23 cellular contexts compared by ENCODE assay signal in genomic region chr17:66373079-66373478, GRCh38.
DNase-seq lines count a peak whose midpoint lies in the region; ATAC-seq and TF ChIP-seq lines count a peak whose summit lies in the region.
"Had no signal": no experiment of that assay in that cellular context is flagged by ENCODE, and none has a peak within 500 bp of the region (broad histone marks: within the 10 kb centered on the region; RNA-seq: fewer than 3 reads in every experiment).

No MANE protein-coding gene starts in this region.

- no peak for DNase-seq in activated T-cell treated with anti-CD3 and anti-CD28 coated beads, Interleukin-2, amount 50 U/mL, for 24 hours
- no peak for DNase-seq in activated T-cell treated with anti-CD3 and anti-CD28 coated beads, Interleukin-2, amount 50 U/mL, for 4 hours
- DNase-seq in activated CD8-positive, alpha-beta T cell treated with anti-CD3 and anti-CD28 coated beads, Interleukin-2, amount 10 ng/mL, durations not matched to agents 7 days and 5 days = no peak
- DNase-seq in naive thymus-derived CD8-positive, alpha-beta T cell = no peak
- DNase-seq: activated B cell treated with CpG ODN at 0.5 μM for 24 hours; activated CD4-positive, alpha-beta T cell treated with anti-CD3 and anti-CD28 coated beads, Interleukin-2, amount 50 U/mL, for 48 hours; activated gamma-delta T cell treated with Interleukin-2 at 50 U/mL for 16 hours; BE2C; Kasumi-1; kidney; left ventricle myocardium superior; NCI-H446; NCI-H774; right cardiac atrium; SIG-M5; stomach had no signal

- no peak for ATAC-seq in activated T-cell treated with anti-CD3 and anti-CD28 coated beads, Interleukin-2, amount 50 U/mL, for 4 hours
- ATAC-seq in activated CD8-positive, alpha-beta T cell treated with anti-CD3 and anti-CD28 coated beads, Interleukin-2, amount 10 ng/mL, durations not matched to agents 7 days and 5 days = no peak
- ATAC-seq in naive thymus-derived CD8-positive, alpha-beta T cell = no peak
- ATAC-seq in GM21367 (IDR thresholded peaks at IDR 0.05; ENCODE audit: unreplicated experiment) = no peak
- ATAC-seq in HG03280 (IDR thresholded peaks at IDR 0.05; ENCODE audit: unreplicated experiment) = no peak

- H3K27me3 Mint-ChIP-seq in activated T-cell treated with anti-CD3 and anti-CD28 coated beads, Interleukin-2, amount 50 U/mL, for 24 hours = no peaks in the 10 kb centered on the region
- H3K27me3 Mint-ChIP-seq in activated T-cell treated with anti-CD3 and anti-CD28 coated beads, Interleukin-2, amount 50 U/mL, for 4 hours (ENCODE audit: low read depth) = no peaks in the 10 kb centered on the region
- no peaks in the 10 kb centered on the region for H3K27me3 Mint-ChIP-seq in activated CD8-positive, alpha-beta T cell treated with anti-CD3 and anti-CD28 coated beads, Interleukin-2, amount 10 ng/mL, durations not matched to agents 7 days and 5 days (ENCODE audit: low read depth)
- no peaks in the 10 kb centered on the region for H3K27me3 Mint-ChIP-seq in naive thymus-derived CD8-positive, alpha-beta T cell
- H3K27me3 Mint-ChIP-seq: activated B cell treated with CpG ODN at 0.5 μM for 24 hours had no signal

- POLR2A ChIA-PET in HEK293 (lab: Yijun Ruan, JAX) = no interaction called here
- POLR2A ChIA-PET in activated CD8-positive, alpha-beta T cell treated with anti-CD3 and anti-CD28 coated beads, Interleukin-2, amount 10 ng/mL, durations not matched to agents 7 days and 5 days (lab: Charles Lee) = no interaction called here
- POLR2A ChIA-PET in naive thymus-derived CD8-positive, alpha-beta T cell (lab: Charles Lee) = no interaction called here

- no peaks in the 10 kb centered on the region for H3K36me3 ChIP-seq in HEK293 (ENCODE audit: control insufficient read depth in 2 of 2, insufficient read depth in 1 of 2, low read length in 2 of 2)
- H3K36me3 ChIP-seq: BE2C, breast epithelium, HAP-1, neutrophil, stomach had no signal

- peaks cover 60% of the 10 kb centered on the region for H3K36me3 Mint-ChIP-seq in activated T-cell treated with anti-CD3 and anti-CD28 coated beads, Interleukin-2, amount 50 U/mL, for 24 hours (ENCODE audit: low read depth)
- peaks cover 13% of the 10 kb centered on the region for H3K36me3 Mint-ChIP-seq in activated T-cell treated with anti-CD3 and anti-CD28 coated beads, Interleukin-2, amount 50 U/mL, for 4 hours (ENCODE audit: insufficient read depth)
- H3K36me3 Mint-ChIP-seq in activated CD8-positive, alpha-beta T cell treated with anti-CD3 and anti-CD28 coated beads, Interleukin-2, amount 10 ng/mL, durations not matched to agents 7 days and 5 days (ENCODE audit: low read depth) = peaks cover 27% of the 10 kb centered on the region
- H3K36me3 Mint-ChIP-seq in naive thymus-derived CD8-positive, alpha-beta T cell = peaks cover 0 to 12% (median 2%) of the 10 kb centered on the region in 3 donors

- H3K4me1 Mint-ChIP-seq in activated T-cell treated with anti-CD3 and anti-CD28 coated beads, Interleukin-2, amount 50 U/mL, for 24 hours (ENCODE audit: low read depth) = peaks cover 80% of the 10 kb centered on the region
- H3K4me1 Mint-ChIP-seq in activated T-cell treated with anti-CD3 and anti-CD28 coated beads, Interleukin-2, amount 50 U/mL, for 4 hours (ENCODE audit: low read depth) = peaks cover 60% of the 10 kb centered on the region
- H3K4me1 Mint-ChIP-seq in activated CD8-positive, alpha-beta T cell treated with anti-CD3 and anti-CD28 coated beads, Interleukin-2, amount 10 ng/mL, durations not matched to agents 7 days and 5 days (ENCODE audit: low read depth) = peaks cover 46% of the 10 kb centered on the region
- H3K4me1 Mint-ChIP-seq in naive thymus-derived CD8-positive, alpha-beta T cell = peaks cover 24 to 74% (median 60%) of the 10 kb centered on the region in 4 donors
- H3K4me1 Mint-ChIP-seq: activated B cell treated with CpG ODN at 0.5 μM for 24 hours had no signal

- no peaks in the 10 kb centered on the region for H3K9me3 Mint-ChIP-seq in activated T-cell treated with anti-CD3 and anti-CD28 coated beads, Interleukin-2, amount 50 U/mL, for 24 hours
- H3K9me3 Mint-ChIP-seq in activated T-cell treated with anti-CD3 and anti-CD28 coated beads, Interleukin-2, amount 50 U/mL, for 4 hours = no peaks in the 10 kb centered on the region
- no peaks in the 10 kb centered on the region for H3K9me3 Mint-ChIP-seq in activated CD8-positive, alpha-beta T cell treated with anti-CD3 and anti-CD28 coated beads, Interleukin-2, amount 10 ng/mL, durations not matched to agents 7 days and 5 days (ENCODE audit: insufficient read depth)
- H3K9me3 Mint-ChIP-seq in naive thymus-derived CD8-positive, alpha-beta T cell = no peaks in the 10 kb centered on the region
- H3K9me3 Mint-ChIP-seq: activated B cell treated with CpG ODN at 0.5 μM for 24 hours had no signal

- H3K27ac Mint-ChIP-seq in activated T-cell treated with anti-CD3 and anti-CD28 coated beads, Interleukin-2, amount 50 U/mL, for 24 hours = peak overlapping the region; percentile 95
- peak overlapping the region; percentile 85 for H3K27ac Mint-ChIP-seq in activated CD8-positive, alpha-beta T cell treated with anti-CD3 and anti-CD28 coated beads, Interleukin-2, amount 10 ng/mL, durations not matched to agents 7 days and 5 days
- peak overlapping the region; percentile 63 to 97 (median 90) for H3K27ac Mint-ChIP-seq in naive thymus-derived CD8-positive, alpha-beta T cell
- H3K27ac Mint-ChIP-seq: activated B cell treated with CpG ODN at 0.5 μM for 24 hours had no signal

- H3K27ac ChIP-seq in HEK293 (ENCODE audit: extremely low read depth, low read depth, low read length) = no peak overlapping the region
- H3K27ac ChIP-seq: breast epithelium, neutrophil, stomach had no signal

- no peaks in the 10 kb centered on the region for H3K9me3 ChIP-seq in HEK293 (ENCODE audit: control insufficient read depth, insufficient read depth, low read depth, low read length)
- H3K9me3 ChIP-seq: BE2C, breast epithelium, HAP-1, neutrophil, stomach had no signal

- CTCF ChIA-PET in HEK293 (lab: Yijun Ruan, JAX) = interaction anchor here (0.6 to 0.7 kb wide), 2 partner anchors 26 to 353 kb away, joined by 3 to 5 read pairs; no protein-coding TSS in a partner anchor
- CTCF ChIA-PET in activated CD8-positive, alpha-beta T cell treated with anti-CD3 and anti-CD28 coated beads, Interleukin-2, amount 10 ng/mL, durations not matched to agents 7 days and 5 days (lab: Charles Lee) = no interaction called here

- H3K4me3 Mint-ChIP-seq in activated T-cell treated with anti-CD3 and anti-CD28 coated beads, Interleukin-2, amount 50 U/mL, for 24 hours = peak overlapping the region; percentile 62
- H3K4me3 Mint-ChIP-seq in activated T-cell treated with anti-CD3 and anti-CD28 coated beads, Interleukin-2, amount 50 U/mL, for 4 hours = no peak overlapping the region
- H3K4me3 Mint-ChIP-seq in activated CD8-positive, alpha-beta T cell treated with anti-CD3 and anti-CD28 coated beads, Interleukin-2, amount 10 ng/mL, durations not matched to agents 7 days and 5 days = no peak overlapping the region
- peak overlapping the region in 4 of 10 donors; percentile 6 to 63 (median 42) for H3K4me3 Mint-ChIP-seq in naive thymus-derived CD8-positive, alpha-beta T cell
- H3K4me3 Mint-ChIP-seq: activated B cell treated with CpG ODN at 0.5 μM for 24 hours had no signal

- no peak overlapping the region for H3K4me3 ChIP-seq in HEK293 (ENCODE audit: low read depth, low read length)
- H3K4me3 ChIP-seq: breast epithelium, HAP-1, smooth muscle cell, stomach had no signal

- no peak for TF ChIP-seq CTCF in HEK293 (tag by site-specific recombination; IDR thresholded peaks at IDR 0.05)

- H3K4me1 ChIP-seq in HEK293 (ENCODE audit: control insufficient read depth, insufficient read depth, low read length) = peaks cover 20% of the 10 kb centered on the region
- H3K4me1 ChIP-seq: breast epithelium, HAP-1 had no signal

TF ChIP-seq in HEK293, 187 proteins besides CTCF, POLR2A, EP300 and RAD21:
- TF ChIP-seq GLIS1 (tag by site-specific recombination; IDR thresholded peaks at IDR 0.05) = 0 out of 2 replicates have a peak, but pooled peaks have one; percentile 2
- peak; percentile 92 for TF ChIP-seq ZNF664 (tag by site-specific recombination; IDR thresholded peaks at IDR 0.05)
- no peak for TF ChIP-seq ZBTB6 (tag by site-specific recombination; IDR thresholded peaks at IDR 0.05)
- TF ChIP-seq BCL11A (tag by site-specific recombination; IDR thresholded peaks at IDR 0.05; ENCODE audit: low read depth) = no peak
- TF ChIP-seq SCRT1 (tag by site-specific recombination; IDR thresholded peaks at IDR 0.05; ENCODE audit: borderline replicate concordance) = no peak
- peak; percentile 59 for TF ChIP-seq SP7 (tag by site-specific recombination; IDR thresholded peaks at IDR 0.05)
- TF ChIP-seq ZNF768 (tag by site-specific recombination; IDR thresholded peaks at IDR 0.05) = peak; percentile 69; the same call in 1 of the 2 replicates
- no peak for TF ChIP-seq ZBTB8A (tag by site-specific recombination; IDR thresholded peaks at IDR 0.05)
- TF ChIP-seq ZNF560 (tag by site-specific recombination; IDR thresholded peaks at IDR 0.05; ENCODE audit: borderline replicate concordance) = no peak
TF ChIP-seq in HEK293: peak in this region for 4.
